In genomic region chr11:126501641-126502040, GRCh38 we compare ENCODE assay signal across 26 cellular contexts.
"Had no signal": no experiment of that assay in that cellular context is flagged by ENCODE, and none has a peak within 500 bp of the region (broad histone marks: within the 10 kb centered on the region; RNA-seq: fewer than 3 reads in every experiment).

No MANE protein-coding gene starts in this region.

- H3K9me3 Mint-ChIP-seq: activated naive CD4-positive, alpha-beta T cell treated with anti-CD3 and anti-CD28 coated beads, Interleukin-2, amount 10 ng/mL, durations not matched to agents 7 days and 5 days; natural killer cell treated with Interleukin-12 subunit alpha and Interleukin-12 subunit beta and Interleukin-15 and Interleukin-18, amount 100 ng/mL, for 72 hours had no signal

- H3K4me3 Mint-ChIP-seq: activated naive CD4-positive, alpha-beta T cell treated with anti-CD3 and anti-CD28 coated beads, Interleukin-2, amount 10 ng/mL, durations not matched to agents 7 days and 5 days; activated naive CD8-positive, alpha-beta T cell treated with anti-CD3 and anti-CD28 coated beads, Interleukin-2, amount 10 ng/mL, durations not matched to agents 7 days and 5 days; brain; endodermal cell; memory B cell; natural killer cell treated with Interleukin-12 subunit alpha and Interleukin-12 subunit beta and Interleukin-15 and Interleukin-18, amount 100 ng/mL, for 72 hours; stimulated activated memory B cell treated with anti-CD40 and anti-IgM and Interleukin-4, amounts not matched to agents 10 μg/mL and 1 μg/mL and 100 μg/mL, for 72 hours had no signal

- H3K27ac Mint-ChIP-seq: activated naive CD4-positive, alpha-beta T cell treated with anti-CD3 and anti-CD28 coated beads, Interleukin-2, amount 10 ng/mL, durations not matched to agents 7 days and 5 days; activated naive CD8-positive, alpha-beta T cell treated with anti-CD3 and anti-CD28 coated beads, Interleukin-2, amount 10 ng/mL, durations not matched to agents 7 days and 5 days; memory B cell; natural killer cell treated with Interleukin-12 subunit alpha and Interleukin-12 subunit beta and Interleukin-15 and Interleukin-18, amount 100 ng/mL, for 72 hours; progenitor cell of endocrine pancreas; stimulated activated memory B cell treated with anti-CD40 and anti-IgM and Interleukin-4, amounts not matched to agents 10 μg/mL and 1 μg/mL and 100 μg/mL, for 72 hours had no signal

- DNase-seq: activated CD4-positive, alpha-beta T cell treated with anti-CD3 and anti-CD28 coated beads for 48 hours; activated CD4-positive, alpha-beta T cell treated with anti-CD3 and anti-CD28 coated beads, Interleukin-2, amount 50 U/mL, for 48 hours; activated CD8-positive, alpha-beta memory T cell treated with anti-CD3 and anti-CD28 coated beads for 24 hours; activated gamma-delta T cell; activated naive CD4-positive, alpha-beta T cell treated with anti-CD3 and anti-CD28 coated beads, Interleukin-2, amount 10 ng/mL, durations not matched to agents 7 days and 5 days; activated naive CD8-positive, alpha-beta T cell treated with anti-CD3 and anti-CD28 coated beads, Interleukin-2, amount 10 ng/mL, durations not matched to agents 7 days and 5 days; central memory CD4-positive, alpha-beta T cell; esophagus squamous epithelium; mucosa of descending colon; right lobe of liver; small intestine; stimulated activated CD4-positive, alpha-beta T cell treated with anti-CD3 and anti-CD28 coated beads, Interleukin-1b, Interleukin-23, amount 100 ng/mL, for 48 hours; stimulated activated CD4-positive, alpha-beta T cell treated with anti-CD3 and anti-CD28 coated beads, Interleukin-4, amount 100 ng/mL, for 4 hours; stimulated activated CD8-positive, alpha-beta memory T cell treated with anti-CD3 and anti-CD28 coated beads, Interleukin-4, amount 100 ng/mL, for 48 hours; stomach; thyroid gland had no signal

- H3K4me1 ChIP-seq: ascending aorta, right lobe of liver, stomach, thyroid gland had no signal

- H3K4me1 Mint-ChIP-seq: activated naive CD4-positive, alpha-beta T cell treated with anti-CD3 and anti-CD28 coated beads, Interleukin-2, amount 10 ng/mL, durations not matched to agents 7 days and 5 days; activated naive CD8-positive, alpha-beta T cell treated with anti-CD3 and anti-CD28 coated beads, Interleukin-2, amount 10 ng/mL, durations not matched to agents 7 days and 5 days; memory B cell had no signal

- H3K4me3 ChIP-seq: ascending aorta, esophagus squamous epithelium, mucosa of descending colon, right lobe of liver, SK-N-MC, stomach, thyroid gland had no signal

- H3K27me3 ChIP-seq: ascending aorta, thyroid gland had no signal

- H3K9me3 ChIP-seq: mucosa of descending colon, right lobe of liver, thyroid gland had no signal

- H3K36me3 ChIP-seq: ascending aorta, esophagus squamous epithelium, right lobe of liver, stomach, thyroid gland had no signal

- ATAC-seq: activated CD4-positive, CD25-positive, alpha-beta regulatory T cell treated with anti-CD3 and anti-CD28 coated beads, Interleukin-2, amount 50 U/mL, for 24 hours; mucosa of descending colon; natural killer cell treated with Interleukin-12 subunit alpha and Interleukin-12 subunit beta and Interleukin-15 and Interleukin-18, amount 100 ng/mL, for 72 hours; right lobe of liver; stimulated activated memory B cell treated with anti-CD40 and anti-IgM and Interleukin-4, amounts not matched to agents 10 μg/mL and 1 μg/mL and 100 μg/mL, for 72 hours had no signal

- H3K36me3 Mint-ChIP-seq: activated naive CD4-positive, alpha-beta T cell treated with anti-CD3 and anti-CD28 coated beads, Interleukin-2, amount 10 ng/mL, durations not matched to agents 7 days and 5 days; activated naive CD8-positive, alpha-beta T cell treated with anti-CD3 and anti-CD28 coated beads, Interleukin-2, amount 10 ng/mL, durations not matched to agents 7 days and 5 days; memory B cell; stimulated activated memory B cell treated with anti-CD40 and anti-IgM and Interleukin-4, amounts not matched to agents 10 μg/mL and 1 μg/mL and 100 μg/mL, for 72 hours had no signal

- H3K27ac ChIP-seq: ascending aorta, esophagus squamous epithelium, right lobe of liver, SK-N-MC, stomach, thyroid gland, VCaP had no signal
